ENCODE assay signal across 1 cellular context in the genomic region with DNA sequence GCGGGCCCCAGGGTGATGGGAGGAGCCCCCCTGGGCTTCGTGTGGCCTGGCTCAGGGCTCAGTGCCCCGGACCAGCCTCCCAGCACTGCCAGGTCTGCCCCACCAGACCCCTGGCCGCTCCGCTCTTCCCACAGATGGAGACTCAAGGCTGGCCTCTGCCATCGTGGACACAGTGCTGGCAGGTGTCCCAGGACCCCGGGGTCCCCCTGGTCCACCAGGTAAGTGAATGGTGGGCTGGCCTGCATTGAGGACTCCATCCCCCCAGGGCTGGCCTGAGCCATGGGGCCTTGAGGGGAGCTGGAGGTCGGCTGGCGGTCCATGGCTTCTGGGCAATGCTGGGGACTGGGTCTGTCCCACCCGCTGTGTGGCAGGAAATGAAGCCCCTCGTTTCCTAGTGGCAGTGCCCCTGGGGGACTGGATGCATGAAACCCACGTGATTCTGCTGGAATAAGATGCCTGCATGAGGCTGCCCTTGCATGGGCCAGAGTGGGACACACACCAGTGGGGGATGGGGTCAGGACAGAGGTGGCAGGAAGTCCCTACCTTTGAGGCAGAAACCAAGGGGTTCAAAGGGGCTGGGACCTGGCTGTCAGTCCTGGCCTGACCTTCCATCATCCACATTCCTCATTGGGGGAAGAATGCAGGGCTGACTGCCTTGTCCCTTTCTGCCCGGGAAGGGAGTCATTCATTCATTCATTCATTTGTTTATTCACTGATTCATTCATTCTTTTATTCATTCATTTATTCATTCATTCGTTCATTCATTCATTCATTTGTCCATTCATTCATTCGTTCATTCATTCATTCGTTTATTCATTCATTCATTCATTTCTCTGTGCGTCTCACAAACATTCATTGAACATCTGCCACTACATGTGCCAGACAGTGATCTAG.
TF ChIP-seq lines count a peak whose summit lies in the region.

No MANE protein-coding gene starts in this region.

TF ChIP-seq in GM23338, 12 proteins besides CTCF, POLR2A, EP300 and RAD21:
- TF ChIP-seq, protein P1, sequence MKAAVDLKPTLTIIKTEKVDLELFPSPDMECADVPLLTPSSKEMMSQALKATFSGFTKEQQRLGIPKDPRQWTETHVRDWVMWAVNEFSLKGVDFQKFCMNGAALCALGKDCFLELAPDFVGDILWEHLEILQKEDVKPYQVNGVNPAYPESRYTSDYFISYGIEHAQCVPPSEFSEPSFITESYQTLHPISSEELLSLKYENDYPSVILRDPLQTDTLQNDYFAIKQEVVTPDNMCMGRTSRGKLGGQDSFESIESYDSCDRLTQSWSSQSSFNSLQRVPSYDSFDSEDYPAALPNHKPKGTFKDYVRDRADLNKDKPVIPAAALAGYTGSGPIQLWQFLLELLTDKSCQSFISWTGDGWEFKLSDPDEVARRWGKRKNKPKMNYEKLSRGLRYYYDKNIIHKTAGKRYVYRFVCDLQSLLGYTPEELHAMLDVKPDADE (IDR thresholded peaks at IDR 0.05): no peak
- TF ChIP-seq STAT1 (IDR thresholded peaks at IDR 0.05; ENCODE audit: unreplicated experiment) (no peak), ZNF331 (CRISPR knock-in tag; IDR thresholded peaks at IDR 0.05; ENCODE audit: low read depth) (no peak), ZNF114 (CRISPR knock-in tag; IDR thresholded peaks at IDR 0.05) (no peak), POLR2AphosphoS5 (IDR thresholded peaks at IDR 0.05; ENCODE audit: low read depth) (no peak), CREB1 (CRISPR knock-in tag; IDR thresholded peaks at IDR 0.05; ENCODE audit: low read depth) (no peak), EZH2phosphoT487 (IDR thresholded peaks at IDR 0.05; ENCODE audit: unreplicated experiment) (no peak), EZH2 (IDR thresholded peaks at IDR 0.05; ENCODE audit: low read depth, unreplicated experiment) (no peak), NANOG (IDR thresholded peaks at IDR 0.05; ENCODE audit: borderline replicate concordance) (no peak), JUNB (IDR thresholded peaks at IDR 0.05; ENCODE audit: unreplicated experiment) (no peak)
- TF ChIP-seq, protein P2, sequence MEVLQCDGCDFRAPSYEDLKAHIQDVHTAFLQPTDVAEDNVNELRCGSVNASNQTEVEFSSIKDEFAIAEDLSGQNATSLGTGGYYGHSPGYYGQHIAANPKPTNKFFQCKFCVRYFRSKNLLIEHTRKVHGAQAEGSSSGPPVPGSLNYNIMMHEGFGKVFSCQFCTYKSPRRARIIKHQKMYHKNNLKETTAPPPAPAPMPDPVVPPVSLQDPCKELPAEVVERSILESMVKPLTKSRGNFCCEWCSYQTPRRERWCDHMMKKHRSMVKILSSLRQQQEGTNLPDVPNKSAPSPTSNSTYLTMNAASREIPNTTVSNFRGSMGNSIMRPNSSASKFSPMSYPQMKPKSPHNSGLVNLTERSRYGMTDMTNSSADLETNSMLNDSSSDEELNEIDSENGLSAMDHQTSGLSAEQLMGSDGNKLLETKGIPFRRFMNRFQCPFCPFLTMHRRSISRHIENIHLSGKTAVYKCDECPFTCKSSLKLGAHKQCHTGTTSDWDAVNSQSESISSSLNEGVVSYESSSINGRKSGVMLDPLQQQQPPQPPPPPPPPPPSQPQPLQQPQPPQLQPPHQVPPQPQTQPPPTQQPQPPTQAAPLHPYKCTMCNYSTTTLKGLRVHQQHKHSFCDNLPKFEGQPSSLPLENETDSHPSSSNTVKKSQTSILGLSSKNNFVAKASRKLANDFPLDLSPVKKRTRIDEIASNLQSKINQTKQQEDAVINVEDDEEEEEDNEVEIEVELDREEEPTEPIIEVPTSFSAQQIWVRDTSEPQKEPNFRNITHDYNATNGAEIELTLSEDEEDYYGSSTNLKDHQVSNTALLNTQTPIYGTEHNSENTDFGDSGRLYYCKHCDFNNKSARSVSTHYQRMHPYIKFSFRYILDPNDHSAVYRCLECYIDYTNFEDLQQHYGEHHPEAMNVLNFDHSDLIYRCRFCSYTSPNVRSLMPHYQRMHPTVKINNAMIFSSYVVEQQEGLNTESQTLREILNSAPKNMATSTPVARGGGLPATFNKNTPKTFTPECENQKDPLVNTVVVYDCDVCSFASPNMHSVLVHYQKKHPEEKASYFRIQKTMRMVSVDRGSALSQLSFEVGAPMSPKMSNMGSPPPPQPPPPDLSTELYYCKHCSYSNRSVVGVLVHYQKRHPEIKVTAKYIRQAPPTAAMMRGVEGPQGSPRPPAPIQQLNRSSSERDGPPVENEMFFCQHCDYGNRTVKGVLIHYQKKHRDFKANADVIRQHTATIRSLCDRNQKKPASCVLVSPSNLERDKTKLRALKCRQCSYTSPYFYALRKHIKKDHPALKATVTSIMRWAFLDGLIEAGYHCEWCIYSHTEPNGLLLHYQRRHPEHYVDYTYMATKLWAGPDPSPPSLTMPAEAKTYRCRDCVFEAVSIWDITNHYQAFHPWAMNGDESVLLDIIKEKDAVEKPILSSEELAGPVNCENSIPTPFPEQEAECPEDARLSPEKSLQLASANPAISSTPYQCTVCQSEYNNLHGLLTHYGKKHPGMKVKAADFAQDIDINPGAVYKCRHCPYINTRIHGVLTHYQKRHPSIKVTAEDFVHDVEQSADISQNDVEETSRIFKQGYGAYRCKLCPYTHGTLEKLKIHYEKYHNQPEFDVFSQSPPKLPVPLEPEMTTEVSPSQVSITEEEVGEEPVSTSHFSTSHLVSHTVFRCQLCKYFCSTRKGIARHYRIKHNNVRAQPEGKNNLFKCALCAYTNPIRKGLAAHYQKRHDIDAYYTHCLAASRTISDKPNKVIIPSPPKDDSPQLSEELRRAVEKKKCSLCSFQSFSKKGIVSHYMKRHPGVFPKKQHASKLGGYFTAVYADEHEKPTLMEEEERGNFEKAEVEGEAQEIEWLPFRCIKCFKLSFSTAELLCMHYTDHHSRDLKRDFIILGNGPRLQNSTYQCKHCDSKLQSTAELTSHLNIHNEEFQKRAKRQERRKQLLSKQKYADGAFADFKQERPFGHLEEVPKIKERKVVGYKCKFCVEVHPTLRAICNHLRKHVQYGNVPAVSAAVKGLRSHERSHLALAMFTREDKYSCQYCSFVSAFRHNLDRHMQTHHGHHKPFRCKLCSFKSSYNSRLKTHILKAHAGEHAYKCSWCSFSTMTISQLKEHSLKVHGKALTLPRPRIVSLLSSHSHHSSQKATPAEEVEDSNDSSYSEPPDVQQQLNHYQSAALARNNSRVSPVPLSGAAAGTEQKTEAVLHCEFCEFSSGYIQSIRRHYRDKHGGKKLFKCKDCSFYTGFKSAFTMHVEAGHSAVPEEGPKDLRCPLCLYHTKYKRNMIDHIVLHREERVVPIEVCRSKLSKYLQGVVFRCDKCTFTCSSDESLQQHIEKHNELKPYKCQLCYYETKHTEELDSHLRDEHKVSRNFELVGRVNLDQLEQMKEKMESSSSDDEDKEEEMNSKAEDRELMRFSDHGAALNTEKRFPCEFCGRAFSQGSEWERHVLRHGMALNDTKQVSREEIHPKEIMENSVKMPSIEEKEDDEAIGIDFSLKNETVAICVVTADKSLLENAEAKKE (CRISPR knock-in tag; IDR thresholded peaks at IDR 0.05): no peak
- TF ChIP-seq, protein P3, sequence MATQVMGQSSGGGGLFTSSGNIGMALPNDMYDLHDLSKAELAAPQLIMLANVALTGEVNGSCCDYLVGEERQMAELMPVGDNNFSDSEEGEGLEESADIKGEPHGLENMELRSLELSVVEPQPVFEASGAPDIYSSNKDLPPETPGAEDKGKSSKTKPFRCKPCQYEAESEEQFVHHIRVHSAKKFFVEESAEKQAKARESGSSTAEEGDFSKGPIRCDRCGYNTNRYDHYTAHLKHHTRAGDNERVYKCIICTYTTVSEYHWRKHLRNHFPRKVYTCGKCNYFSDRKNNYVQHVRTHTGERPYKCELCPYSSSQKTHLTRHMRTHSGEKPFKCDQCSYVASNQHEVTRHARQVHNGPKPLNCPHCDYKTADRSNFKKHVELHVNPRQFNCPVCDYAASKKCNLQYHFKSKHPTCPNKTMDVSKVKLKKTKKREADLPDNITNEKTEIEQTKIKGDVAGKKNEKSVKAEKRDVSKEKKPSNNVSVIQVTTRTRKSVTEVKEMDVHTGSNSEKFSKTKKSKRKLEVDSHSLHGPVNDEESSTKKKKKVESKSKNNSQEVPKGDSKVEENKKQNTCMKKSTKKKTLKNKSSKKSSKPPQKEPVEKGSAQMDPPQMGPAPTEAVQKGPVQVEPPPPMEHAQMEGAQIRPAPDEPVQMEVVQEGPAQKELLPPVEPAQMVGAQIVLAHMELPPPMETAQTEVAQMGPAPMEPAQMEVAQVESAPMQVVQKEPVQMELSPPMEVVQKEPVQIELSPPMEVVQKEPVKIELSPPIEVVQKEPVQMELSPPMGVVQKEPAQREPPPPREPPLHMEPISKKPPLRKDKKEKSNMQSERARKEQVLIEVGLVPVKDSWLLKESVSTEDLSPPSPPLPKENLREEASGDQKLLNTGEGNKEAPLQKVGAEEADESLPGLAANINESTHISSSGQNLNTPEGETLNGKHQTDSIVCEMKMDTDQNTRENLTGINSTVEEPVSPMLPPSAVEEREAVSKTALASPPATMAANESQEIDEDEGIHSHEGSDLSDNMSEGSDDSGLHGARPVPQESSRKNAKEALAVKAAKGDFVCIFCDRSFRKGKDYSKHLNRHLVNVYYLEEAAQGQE (IDR thresholded peaks at IDR 0.05; ENCODE audit: unreplicated experiment): no peak
TF ChIP-seq in GM23338: peak in this region for 0.
